In the genomic region with DNA sequence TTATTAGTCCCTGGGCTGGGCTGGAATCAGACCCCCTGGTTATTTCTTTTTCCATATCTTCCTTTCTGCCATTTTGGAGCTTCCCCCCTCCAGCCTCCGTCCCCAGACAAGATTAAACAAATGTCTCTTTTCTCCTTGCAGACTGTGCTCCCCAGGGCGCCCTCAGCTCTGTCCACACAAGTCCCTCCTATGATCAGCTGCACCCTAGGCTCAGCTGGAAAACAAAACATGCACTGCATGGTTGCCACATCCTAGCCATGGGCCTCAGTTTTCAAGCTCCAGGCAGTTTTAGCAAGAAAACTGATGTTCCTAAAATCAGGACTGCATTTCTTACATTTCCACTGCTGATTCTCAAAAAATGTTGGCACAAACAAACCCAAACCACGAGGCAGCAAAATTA, we compare ENCODE assay signal across 25 cellular contexts.
"Had no signal": no experiment of that assay in that cellular context is flagged by ENCODE, and none has a peak within 500 bp of the region (broad histone marks: within the 10 kb centered on the region; RNA-seq: fewer than 3 reads in every experiment).

No MANE protein-coding gene starts in this region.

- H3K4me1 Mint-ChIP-seq: activated naive CD4-positive, alpha-beta T cell treated with anti-CD3 and anti-CD28 coated beads, Interleukin-2, amount 50 U/mL, for 24 hours; T-cell had no signal

- H3K9me3 Mint-ChIP-seq: activated naive CD4-positive, alpha-beta T cell treated with anti-CD3 and anti-CD28 coated beads, Interleukin-2, amount 50 U/mL, for 24 hours; activated T-cell treated with anti-CD3 and anti-CD28 coated beads, Interleukin-2, amount 50 U/mL, for 24 hours; activated T-helper 1 cell treated with anti-CD3 and anti-CD28 coated beads, Interleukin-12 subunit alpha, Interleukin-12 subunit beta, Interleukin-2, Interleukin-4 antibody, amounts not matched to agents 30 ng/mL and 10 ng/mL and 1 ng/mL, durations not matched to agents 14 hours and 24 hours and 36 hours; T-cell had no signal

- H3K27ac Mint-ChIP-seq: activated CD8-positive, alpha-beta memory T cell treated with anti-CD3 and anti-CD28 coated beads, Interleukin-2, amount 10 ng/mL, durations not matched to agents 7 days and 5 days; activated naive CD4-positive, alpha-beta T cell treated with anti-CD3 and anti-CD28 coated beads, Interleukin-2, amount 50 U/mL, for 24 hours; activated T-cell treated with anti-CD3 and anti-CD28 coated beads, Interleukin-2, amount 50 U/mL, for 24 hours; activated T-helper 1 cell treated with anti-CD3 and anti-CD28 coated beads, Interleukin-12 subunit alpha, Interleukin-12 subunit beta, Interleukin-2, Interleukin-4 antibody, amounts not matched to agents 30 ng/mL and 10 ng/mL and 1 ng/mL, durations not matched to agents 14 hours and 24 hours and 36 hours; T-cell had no signal

- ATAC-seq: activated CD4-positive, CD25-positive, alpha-beta regulatory T cell treated with anti-CD3 and anti-CD28 coated beads, Interleukin-2, amount 50 U/mL, for 24 hours; activated CD8-positive, alpha-beta memory T cell treated with anti-CD3 and anti-CD28 coated beads, Interleukin-2, amount 10 ng/mL, durations not matched to agents 7 days and 5 days; body of pancreas; Panc1; Right ventricle myocardium inferior; T-cell had no signal

- H3K27ac ChIP-seq: ascending aorta, body of pancreas, KMS-11, SK-N-MC, VCaP had no signal

- H3K9ac ChIP-seq: KMS-11 had no signal

- H3K36me3 ChIP-seq: ascending aorta had no signal

- H3K27me3 ChIP-seq: ascending aorta, body of pancreas had no signal

- H3K9me3 ChIP-seq: ascending aorta, body of pancreas had no signal

- H3K4me3 Mint-ChIP-seq: activated CD8-positive, alpha-beta memory T cell treated with anti-CD3 and anti-CD28 coated beads, Interleukin-2, amount 10 ng/mL, durations not matched to agents 7 days and 5 days; activated naive CD4-positive, alpha-beta T cell treated with anti-CD3 and anti-CD28 coated beads, Interleukin-2, amount 50 U/mL, for 24 hours; activated T-cell treated with anti-CD3 and anti-CD28 coated beads, Interleukin-2, amount 50 U/mL, for 24 hours; activated T-helper 1 cell treated with anti-CD3 and anti-CD28 coated beads, Interleukin-12 subunit alpha, Interleukin-12 subunit beta, Interleukin-2, Interleukin-4 antibody, amounts not matched to agents 30 ng/mL and 10 ng/mL and 1 ng/mL, durations not matched to agents 14 hours and 24 hours and 36 hours; T-cell had no signal

- H3K4me1 ChIP-seq: ascending aorta, body of pancreas had no signal

- DNase-seq: activated CD4-positive, alpha-beta T cell treated with anti-CD3 and anti-CD28 coated beads for 4 hours; activated CD8-positive, alpha-beta memory T cell treated with anti-CD3 and anti-CD28 coated beads, Interleukin-2, amount 10 ng/mL, durations not matched to agents 7 days and 5 days; activated effector memory CD4-positive, alpha-beta T cell treated with Interleukin-2 at 50 U/mL for 16 hours; activated naive CD4-positive, alpha-beta T cell; activated T-cell treated with anti-CD3 and anti-CD28 coated beads, Interleukin-2, amount 50 U/mL, for 24 hours; amniotic stem cell; body of pancreas; central memory CD4-positive, alpha-beta T cell; NCI-H1092; NCI-H1694 treated with DMSO at 0.1 percent for 48 hours; NCI-H2081; NCI-H526; NCI-H82; RPMI8226; T-cell; T-helper 2 cell had no signal

- H3K4me2 ChIP-seq: KMS-11 had no signal

- H3K36me3 Mint-ChIP-seq: activated CD8-positive, alpha-beta memory T cell treated with anti-CD3 and anti-CD28 coated beads, Interleukin-2, amount 10 ng/mL, durations not matched to agents 7 days and 5 days; activated naive CD4-positive, alpha-beta T cell treated with anti-CD3 and anti-CD28 coated beads, Interleukin-2, amount 50 U/mL, for 24 hours; T-cell had no signal

- H3K4me3 ChIP-seq: ascending aorta, body of pancreas, SK-N-MC had no signal
